ENCODE assay signal across 8 cellular contexts in genomic region chr2:233209117-233209977, GRCh38. TPM values are rescaled to one million over a fixed set of nuclear protein-coding genes. Genes with fewer than 3 reads are reported as not detected.
DNase-seq lines count a peak whose midpoint lies in the region; TF ChIP-seq lines count a peak whose summit lies in the region.

No MANE protein-coding gene starts in this region.

- no peaks in the 10 kb centered on the region for H3K36me3 Mint-ChIP-seq in neural crest cell (ENCODE audit: low read depth)

- peak overlapping the region; percentile 58 for H3K4me3 Mint-ChIP-seq in neural crest cell

- peak overlapping the region; percentile 45 for H3K27ac Mint-ChIP-seq in neural crest cell (ENCODE audit: unreplicated experiment)

- DNase-seq in G401 (ENCODE audit: low spot score) (peak; percentile 30), NCI-H226 (peak; percentile 86), dermis blood vessel endothelial cell (peak; percentile 86), neural crest cell (ENCODE audit: low read depth, low spot score) (no peak), HCEC 1CT (no peak), CD1c-positive myeloid dendritic cell (ENCODE audit: extremely low spot score) (no peak), NCI-H2107 treated with DMSO at 0.1 percent for 48 hours (lab: John Stamatoyannopoulos, UW; ENCODE audit: unreplicated experiment) (no peak)
- no peak for DNase-seq in activated CD8-positive, alpha-beta memory T cell treated with anti-CD3 and anti-CD28 coated beads for 24 hours

- H3K27me3 Mint-ChIP-seq in neural crest cell (ENCODE audit: low read depth): peaks cover 26% of the 10 kb centered on the region

- H3K4me1 Mint-ChIP-seq in neural crest cell: peaks cover 13% of the 10 kb centered on the region

- H3K9me3 Mint-ChIP-seq in neural crest cell: no peaks in the 10 kb centered on the region

- no peak for TF ChIP-seq CTCF in neural crest cell (conservative IDR thresholded peaks at IDR 0.05)

- in situ Hi-C loops in G401 (cut with HindIII; ENCODE audit: low sequenced_read_pairs): no loop called here

RNA-seq across cellular contexts. Expression of gene ATG16L1, which starts 42.1 kb away (rescaled TPM):
- 30.8 and 38.8 TPM in 2 replicates for total RNA-seq in G401 (2014; rRNA removed; shearing (Covaris generic))
- total RNA-seq in dermis blood vessel endothelial cell (39.3 and 57.7 TPM in 2 replicates), neural crest cell (26.9 and 28.2 TPM in 2 replicates)

Comparison
In these comparisons a context has a peak if more than half of its experiments do, and no peak if none do; other contexts are left out.
1. DNase-seq: peak in G401 (single experiment), NCI-H226 (single experiment) and dermis blood vessel endothelial cell (single experiment); none in neural crest cell (single experiment), HCEC 1CT (single experiment), CD1c-positive myeloid dendritic cell (single experiment), NCI-H2107 treated with DMSO at 0.1 percent for 48 hours (single experiment) and activated CD8-positive, alpha-beta memory T cell treated with anti-CD3 and anti-CD28 coated beads for 24 hours (single experiment).